In genomic region chr5:148733601-148734438, GRCh38 we compare ENCODE assay signal across 8 cellular contexts.
DNase-seq lines count a peak whose midpoint lies in the region; ATAC-seq, FAIRE-seq and TF ChIP-seq lines count a peak whose summit lies in the region.

No MANE protein-coding gene starts in this region.

- H3K27me3 ChIP-seq in bronchial epithelial cell (ENCODE audit: control insufficient read depth, insufficient read depth, low read length) = no peaks in the 10 kb centered on the region

- FAIRE-seq in bronchial epithelial cell (lab: Jason Lieb, UNC) (no peak), kidney (lab: Jason Lieb, UNC) (no peak)

- TF ChIP-seq CTCF in VCaP (conservative IDR thresholded peaks at IDR 0.05) (peak; percentile 71), bronchial epithelial cell (IDR thresholded peaks at IDR 0.05; ENCODE audit: insufficient read depth, low read length, severe bottlenecking) (peak; percentile 54), kidney (IDR thresholded peaks at IDR 0.05; ENCODE audit: borderline replicate concordance, extremely low read depth, insufficient read depth) (peak; percentile 72)

- H3K36me3 ChIP-seq in bronchial epithelial cell (ENCODE audit: control insufficient read depth, insufficient read depth, low read length) (no peaks in the 10 kb centered on the region), kidney (ENCODE audit: control insufficient read depth in 1 of 2, insufficient read depth in 2 of 2, low read length in 2 of 2) (no peaks in the 10 kb centered on the region)

- ATAC-seq in GM19395 (IDR thresholded peaks at IDR 0.05; ENCODE audit: unreplicated experiment) (peak; percentile 40), HG03280 (IDR thresholded peaks at IDR 0.05; ENCODE audit: unreplicated experiment) (no peak)

- peak; percentile 32 for DNase-seq in AG08396 (ENCODE audit: low spot score)
- peak; percentile 33 for DNase-seq in NCI-H2081 treated with DMSO at 0.1 percent for 48 hours (lab: John Stamatoyannopoulos, UW)
- peak; percentile 65 for DNase-seq in bronchial epithelial cell (ENCODE audit: low read depth)
- DNase-seq in kidney = no peak
- peak; percentile 51 to 61 (median 58) for DNase-seq in stimulated activated CD4-positive, alpha-beta T cell treated with anti-CD3 and anti-CD28 coated beads, Interleukin-1b, Interleukin-23, amount 100 ng/mL, for 24 hours (ENCODE audit: low read depth in 4 of 4, low spot score in 1 of 4)

- no peaks in the 10 kb centered on the region for H3K4me1 ChIP-seq in kidney (ENCODE audit: control insufficient read depth in 1 of 2, insufficient read depth in 1 of 2, low read depth in 1 of 2, low read length in 2 of 2)

- no peak overlapping the region for H3K27ac ChIP-seq in VCaP
- no peak overlapping the region for H3K27ac ChIP-seq in kidney (ENCODE audit: low read depth in 2 of 2, low read length in 2 of 2)

- intact Hi-C loops in kidney (cut with DNase I) = loop anchor here (10.0 kb wide), 3 partner anchors 289 to 391 kb away; no protein-coding TSS in a partner anchor

- no peaks in the 10 kb centered on the region for H3K9me3 ChIP-seq in kidney (ENCODE audit: control insufficient read depth in 1 of 2, low read length in 2 of 2)

- no peak overlapping the region for H3K9ac ChIP-seq in kidney (ENCODE audit: low read length in 2 of 2)

- no peak overlapping the region for H3K4me3 ChIP-seq in bronchial epithelial cell (ENCODE audit: low read depth, low read length)
- H3K4me3 ChIP-seq in kidney (ENCODE audit: low read length in 2 of 2) = no peak overlapping the region
